In genomic region chr1:91851130-91852010, GRCh38 we compare ENCODE assay signal across 8 cellular contexts. TPM values are rescaled to one million over a fixed set of nuclear protein-coding genes. Genes with fewer than 3 reads are reported as not detected.
DNase-seq lines count a peak whose midpoint lies in the region; ATAC-seq and TF ChIP-seq lines count a peak whose summit lies in the region.

No MANE protein-coding gene starts in this region.

- DNase-seq in HFFc6, result peak; percentile 79
- peak; percentile 95 for DNase-seq in left ventricle myocardium inferior
- DNase-seq in stimulated activated CD4-positive, alpha-beta T cell treated with anti-CD3 and anti-CD28 coated beads, Interleukin-4, amount 100 ng/mL, for 1 hour, result no peak
- DNase-seq in activated naive CD4-positive, alpha-beta T cell treated with anti-CD3 and anti-CD28 coated beads for 36 hours, result no peak
- DNase-seq in NK-92 (lab: John Stamatoyannopoulos, UW; ENCODE audit: unreplicated experiment), result no peak

- no peaks in the 10 kb centered on the region; the same call in 1 of the 2 replicates for H3K27me3 Mint-ChIP-seq in HFFc6 (ENCODE audit: insufficient read depth)
- no peaks in the 10 kb centered on the region for H3K27me3 Mint-ChIP-seq in activated naive CD4-positive, alpha-beta T cell treated with anti-CD3 and anti-CD28 coated beads for 36 hours (ENCODE audit: low read depth)

- H3K9me3 ChIP-seq in left ventricle myocardium inferior (replicated peaks) (no peaks in the 10 kb centered on the region), skeletal muscle satellite cell (replicated peaks; ENCODE audit: low read length) (no peaks in the 10 kb centered on the region)

- intact Hi-C loops in left ventricle myocardium inferior (cut with micrococcal nuclease), result no loop called here
- intact Hi-C loops in activated naive CD4-positive, alpha-beta T cell treated with anti-CD3 and anti-CD28 coated beads for 36 hours (cut with micrococcal nuclease), result no loop called here

- H3K4me3 ChIP-seq in left ventricle myocardium inferior (peak overlapping the region; percentile 54), skeletal muscle satellite cell (ENCODE audit: low read length) (peak overlapping the region; percentile 48)

- peak overlapping the region; percentile 93 for H3K27ac Mint-ChIP-seq in HFFc6
- no peak overlapping the region for H3K27ac Mint-ChIP-seq in activated naive CD4-positive, alpha-beta T cell treated with anti-CD3 and anti-CD28 coated beads for 36 hours

- CTCF ChIA-PET in activated naive CD4-positive, alpha-beta T cell treated with anti-CD3 and anti-CD28 coated beads for 36 hours (lab: Charles Lee), result no interaction called here

- no peak for TF ChIP-seq CTCF in HFFc6 (IDR thresholded peaks at IDR 0.05)
- TF ChIP-seq CTCF in left ventricle myocardium inferior (IDR thresholded peaks at IDR 0.05; ENCODE audit: borderline replicate concordance), result no peak

- H3K36me3 ChIP-seq in left ventricle myocardium inferior, result no peaks in the 10 kb centered on the region
- H3K36me3 ChIP-seq in skeletal muscle satellite cell (ENCODE audit: insufficient read depth, low read length), result no peaks in the 10 kb centered on the region

- peaks cover 22% of the 10 kb centered on the region for H3K4me1 Mint-ChIP-seq in HFFc6 (ENCODE audit: low read depth)
- peaks cover 6% of the 10 kb centered on the region for H3K4me1 Mint-ChIP-seq in activated naive CD4-positive, alpha-beta T cell treated with anti-CD3 and anti-CD28 coated beads for 36 hours (ENCODE audit: low read depth)

- H3K36me3 Mint-ChIP-seq in HFFc6 (ENCODE audit: low read depth), result peaks cover 4% of the 10 kb centered on the region; the same call in 1 of the 2 replicates
- H3K36me3 Mint-ChIP-seq in activated naive CD4-positive, alpha-beta T cell treated with anti-CD3 and anti-CD28 coated beads for 36 hours (ENCODE audit: low read depth), result no peaks in the 10 kb centered on the region

- H3K9me3 Mint-ChIP-seq in HFFc6, result no peaks in the 10 kb centered on the region
- peaks cover 4% of the 10 kb centered on the region for H3K9me3 Mint-ChIP-seq in activated naive CD4-positive, alpha-beta T cell treated with anti-CD3 and anti-CD28 coated beads for 36 hours

- H3K4me3 Mint-ChIP-seq in HFFc6, result peak overlapping the region; percentile 89
- H3K4me3 Mint-ChIP-seq in activated naive CD4-positive, alpha-beta T cell treated with anti-CD3 and anti-CD28 coated beads for 36 hours, result no peak overlapping the region

- H3K27ac ChIP-seq in left ventricle myocardium inferior (replicated peaks), result peak overlapping the region; percentile 80

- peak overlapping the region; percentile 67 for H3K4me2 ChIP-seq in skeletal muscle satellite cell (ENCODE audit: low read length)

- peak; percentile 75 for ATAC-seq in SK-N-SH treated with all-trans-retinoic acid at 6 μM for 48 hours
- ATAC-seq in HG02610 (IDR thresholded peaks at IDR 0.05; ENCODE audit: unreplicated experiment), result no peak

- peaks cover 79% of the 10 kb centered on the region for H3K4me1 ChIP-seq in left ventricle myocardium inferior
- peaks cover 14% of the 10 kb centered on the region for H3K4me1 ChIP-seq in skeletal muscle satellite cell (ENCODE audit: control insufficient read depth, insufficient read depth, low read length)

- H3K27me3 ChIP-seq in left ventricle myocardium inferior (ENCODE audit: low read depth), result no peaks in the 10 kb centered on the region
- H3K27me3 ChIP-seq in skeletal muscle satellite cell (ENCODE audit: control insufficient read depth, insufficient read depth, low read length), result no peaks in the 10 kb centered on the region

- no peak overlapping the region for H3K9ac ChIP-seq in skeletal muscle satellite cell (ENCODE audit: low read depth, low read length)

TF ChIP-seq in SK-N-SH treated with all-trans-retinoic acid at 6 μM for 48 hours, 23 proteins besides CTCF, POLR2A, EP300 and RAD21:
- TF ChIP-seq ZC3H10 (CRISPR knock-in tag; IDR thresholded peaks at IDR 0.05) (no peak), CSDC2 (CRISPR knock-in tag; IDR thresholded peaks at IDR 0.05) (no peak), CREB5 (CRISPR knock-in tag; IDR thresholded peaks at IDR 0.05; ENCODE audit: low read depth) (no peak)

RNA-seq across cellular contexts. Expression of gene TGFBR3, which starts 34.6 kb away (rescaled TPM):
- 10 to 100 TPM in 4 of 6 experiments, 1 to 10 TPM in 2; 5.8 to 21.1 (median 19.0) TPM for total RNA-seq in HFFc6 (2021; fragmentation: NEBNext Ultra II Directional; extraction: Animal tissue kit (Norgen Biotek cat#: 25700))
- 24.6 TPM for total RNA-seq in left ventricle myocardium inferior
- 40.1 and 71.9 TPM in 2 replicates for total RNA-seq in skeletal muscle satellite cell (2012; rRNA removed)
- total RNA-seq in activated naive CD4-positive, alpha-beta T cell treated with anti-CD3 and anti-CD28 coated beads for 36 hours, result 1 to 10 TPM; 3.2 to 3.3 TPM

Comparison
In these comparisons a context has a peak if more than half of its experiments do, and no peak if none do; other contexts are left out.
1. DNase-seq: peak in HFFc6 (single experiment) and left ventricle myocardium inferior (single experiment); none in stimulated activated CD4-positive, alpha-beta T cell treated with anti-CD3 and anti-CD28 coated beads, Interleukin-4, amount 100 ng/mL, for 1 hour (single experiment), activated naive CD4-positive, alpha-beta T cell treated with anti-CD3 and anti-CD28 coated beads for 36 hours (single experiment) and NK-92 (single experiment).